In the genomic region with DNA sequence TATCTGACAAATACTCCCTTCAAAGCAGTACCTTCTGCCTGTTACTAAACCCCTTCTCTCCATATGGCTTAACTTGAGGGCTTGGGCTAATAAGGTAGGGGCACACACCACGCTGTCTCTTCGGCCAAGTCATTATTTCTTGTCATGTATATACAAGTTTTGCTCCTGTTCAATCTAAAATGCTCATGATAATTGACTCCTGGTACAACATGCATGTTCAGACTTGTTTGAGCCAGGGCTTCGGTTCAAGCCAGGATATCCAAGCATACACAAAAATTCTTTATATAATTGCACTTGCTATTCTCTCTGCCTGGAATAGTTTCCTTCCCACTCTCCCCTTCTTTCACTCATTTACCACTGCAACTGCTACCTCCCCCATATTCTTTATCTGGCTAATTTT, we compare ENCODE assay signal across 21 cellular contexts.
"Had no signal": no experiment of that assay in that cellular context is flagged by ENCODE, and none has a peak within 500 bp of the region (broad histone marks: within the 10 kb centered on the region; RNA-seq: fewer than 3 reads in every experiment).

No MANE protein-coding gene starts in this region.

- FAIRE-seq: astrocyte had no signal

- H3K27ac Mint-ChIP-seq: activated B cell treated with CpG ODN at 0.5 μM for 24 hours; activated CD4-positive, alpha-beta T cell treated with anti-CD3 and anti-CD28 coated beads for 36 hours; activated naive CD8-positive, alpha-beta T cell; activated T-helper 2 cell treated with anti-CD3 and anti-CD28 coated beads, Interferon-gamma antibody, Interleukin-2, Interleukin-4, amounts not matched to agents 10 μg/mL and 5 μg/mL and 100 μg/mL, durations not matched to agents 14 hours and 24 hours and 36 hours; stimulated activated naive CD8-positive, alpha-beta T cell treated with anti-CD3 and anti-CD28 coated beads, Interleukin-15, Interleukin-2, amounts not matched to agents 100 ng/mL and 50 ng/mL, for 24 hours had no signal

- H3K4me3 Mint-ChIP-seq: activated B cell treated with CpG ODN at 0.5 μM for 24 hours; activated CD4-positive, alpha-beta T cell treated with anti-CD3 and anti-CD28 coated beads for 36 hours; activated naive CD8-positive, alpha-beta T cell; activated T-cell treated with anti-CD3 and anti-CD28 coated beads, Interleukin-2, amount 50 U/mL, for 4 hours; stimulated activated naive CD8-positive, alpha-beta T cell treated with anti-CD3 and anti-CD28 coated beads, Interleukin-15, Interleukin-2, amounts not matched to agents 100 ng/mL and 50 ng/mL, for 24 hours had no signal

- ATAC-seq: activated CD4-positive, alpha-beta T cell treated with anti-CD3 and anti-CD28 coated beads for 36 hours; activated T-cell treated with anti-CD3 and anti-CD28 coated beads, Interleukin-2, amount 50 U/mL, for 4 hours; heart right ventricle; left colon; right cardiac atrium had no signal

- H3K27me3 Mint-ChIP-seq: activated B cell treated with CpG ODN at 0.5 μM for 24 hours; activated CD4-positive, alpha-beta T cell treated with anti-CD3 and anti-CD28 coated beads for 36 hours; activated naive CD8-positive, alpha-beta T cell; stimulated activated naive CD8-positive, alpha-beta T cell treated with anti-CD3 and anti-CD28 coated beads, Interleukin-15, Interleukin-2, amounts not matched to agents 100 ng/mL and 50 ng/mL, for 24 hours had no signal

- H3K4me3 ChIP-seq: coronary artery, heart right ventricle, thyroid gland had no signal

- H3K36me3 Mint-ChIP-seq: activated naive CD8-positive, alpha-beta T cell had no signal

- H3K4me1 Mint-ChIP-seq: activated B cell treated with CpG ODN at 0.5 μM for 24 hours; activated CD4-positive, alpha-beta T cell treated with anti-CD3 and anti-CD28 coated beads for 36 hours had no signal

- H3K27me3 ChIP-seq: heart right ventricle, thyroid gland had no signal

- DNase-seq: activated B cell treated with CpG ODN at 0.5 μM for 24 hours; activated CD4-positive, alpha-beta T cell treated with anti-CD3 and anti-CD28 coated beads for 36 hours; activated CD4-positive, alpha-beta T cell treated with anti-CD3 and anti-CD28 coated beads, Interleukin-2, amount 50 U/mL, for 4 hours; activated CD8-positive, alpha-beta memory T cell treated with anti-CD3 and anti-CD28 coated beads, Interleukin-2, amount 50 U/mL, for 48 hours; activated naive CD4-positive, alpha-beta T cell; activated T-cell treated with anti-CD3 and anti-CD28 coated beads, Interleukin-2, amount 50 U/mL, for 4 hours; cerebellar nuclear complex; heart right ventricle; islet precursor cell; left colon; mesenchymal stem cell; nucleus accumbens; right cardiac atrium; stimulated activated CD4-positive, alpha-beta T cell treated with anti-CD3 and anti-CD28 coated beads, Interleukin-4, amount 100 ng/mL, for 4 hours; substantia nigra; thyroid gland had no signal

- H3K36me3 ChIP-seq: heart right ventricle, thyroid gland had no signal

- H3K9me3 Mint-ChIP-seq: activated T-helper 2 cell treated with anti-CD3 and anti-CD28 coated beads, Interferon-gamma antibody, Interleukin-2, Interleukin-4, amounts not matched to agents 10 μg/mL and 5 μg/mL and 100 μg/mL, durations not matched to agents 14 hours and 24 hours and 36 hours had no signal
